ENCODE assay signal across 18 cellular contexts in the genomic region with DNA sequence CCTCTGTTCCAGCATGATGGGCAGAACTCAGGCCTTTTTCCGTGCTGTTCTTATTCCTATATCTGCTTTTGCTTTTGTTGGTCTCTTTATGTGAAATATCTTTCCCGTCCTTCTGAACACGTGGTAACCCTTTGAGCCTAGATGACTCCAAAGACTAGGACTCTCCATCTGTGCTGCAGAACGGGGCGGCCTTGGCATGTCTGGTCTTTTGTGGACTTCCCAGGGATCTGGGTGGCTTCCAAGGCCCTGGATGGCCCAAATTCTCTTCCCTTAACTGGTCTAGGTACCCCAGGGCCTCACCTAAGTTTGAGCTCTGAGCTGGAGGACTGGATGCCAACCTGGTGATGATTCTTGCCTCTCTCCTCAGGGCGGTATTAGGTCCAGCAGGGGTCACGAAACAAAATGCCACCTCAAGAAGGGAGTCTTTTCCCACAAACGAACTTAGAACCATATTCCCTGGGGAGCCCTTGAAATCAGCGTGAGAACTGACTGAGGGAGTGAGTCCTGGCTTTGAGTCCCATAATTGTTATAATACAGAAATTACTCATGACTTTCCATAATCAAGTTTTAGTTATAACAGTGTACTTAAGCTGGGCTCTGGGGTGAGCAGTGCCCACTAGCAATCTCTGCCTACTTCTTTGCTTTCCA.
"Had no signal": no experiment of that assay in that cellular context is flagged by ENCODE, and none has a peak within 500 bp of the region (broad histone marks: within the 10 kb centered on the region; RNA-seq: fewer than 3 reads in every experiment).

No MANE protein-coding gene starts in this region.

- H3K36me3 ChIP-seq: colonic mucosa, lower lobe of right lung, thoracic aorta, vagina had no signal

- H3K27me3 ChIP-seq: colonic mucosa, vagina had no signal

- H3K9me3 ChIP-seq: colonic mucosa, lower lobe of right lung, thoracic aorta, vagina had no signal

- ATAC-seq: lower lobe of right lung, sciatic nerve, WTC11 had no signal

- H3K4me3 ChIP-seq: colonic mucosa, lower lobe of right lung, smooth muscle cell, thoracic aorta, vagina had no signal

- H3K4me1 ChIP-seq: colonic mucosa had no signal

- DNase-seq: activated gamma-delta T cell treated with Interleukin-2 at 50 U/mL for 16 hours; activated T-cell treated with anti-CD3 and anti-CD28 coated beads, Interleukin-2, amount 50 U/mL, for 1 hour; aorta; colonic mucosa; foreskin fibroblast; kidney; lower lobe of right lung; naive B cell; posterior cingulate gyrus; stimulated activated CD4-positive, alpha-beta T cell treated with anti-CD3 and anti-CD28 coated beads, Interleukin-15, amount 100 ng/mL, for 24 hours; stimulated activated naive B cell treated with anti-CD40 and anti-IgM and Interleukin-4, amounts not matched to agents 10 μg/mL and 1 μg/mL and 100 μg/mL, for 72 hours; T1000 had no signal

- H3K27ac ChIP-seq: colonic mucosa, epithelial cell of prostate, lower lobe of right lung, thoracic aorta, vagina had no signal
